ENCODE assay signal across 13 cellular contexts in the genomic region with DNA sequence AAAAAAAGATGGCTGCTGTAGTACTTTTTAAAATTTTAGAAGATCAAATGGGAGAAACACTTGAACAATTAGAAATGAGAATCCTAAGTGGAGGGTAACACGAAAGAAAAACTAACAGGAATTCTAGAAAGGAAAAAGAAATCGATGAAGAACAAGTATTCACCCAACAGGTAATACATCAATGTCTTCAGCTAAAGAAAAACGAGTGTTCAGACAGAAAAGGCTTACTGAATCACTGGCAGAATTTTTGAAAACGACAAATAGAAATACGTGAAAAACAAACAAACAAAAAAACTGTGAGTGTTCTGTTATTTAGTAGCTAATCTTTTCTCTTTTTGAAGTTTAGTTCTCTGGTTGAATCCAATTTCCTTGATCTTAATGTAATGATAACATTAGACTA. TPM values are rescaled to one million over a fixed set of nuclear protein-coding genes. Genes with fewer than 3 reads are reported as not detected.
A peak's percentile ranks its signal among the peaks of the same experiment; 100 is the strongest.
DNase-seq lines count a peak whose midpoint lies in the region; ATAC-seq and TF ChIP-seq lines count a peak whose summit lies in the region.
"Had no signal": no experiment of that assay in that cellular context is flagged by ENCODE, and none has a peak within 500 bp of the region (broad histone marks: within the 10 kb centered on the region; RNA-seq: fewer than 3 reads in every experiment).

No MANE protein-coding gene starts in this region.

- no peaks in the 10 kb centered on the region for H3F3A ChIP-seq in GM23338 (replicated peaks; ENCODE audit: low read depth)

- peaks cover 48% of the 10 kb centered on the region for H3K36me3 Mint-ChIP-seq in GM23338 (ENCODE audit: low read depth)

- peaks cover 46% of the 10 kb centered on the region for H3K4me1 Mint-ChIP-seq in GM23338

- no peak overlapping the region for H2AFZ ChIP-seq in GM23338

- H3K4me3 Mint-ChIP-seq in GM23338, result peak overlapping the region; percentile 65

- H3K27me3 ChIP-seq in BLaER1 treated with 17β-estradiol and CSF1 and Interleukin-3, amounts not matched to agents 10 nM and 100 nM, result no peaks in the 10 kb centered on the region
- H3K27me3 ChIP-seq in GM23338 (ENCODE audit: insufficient read depth) (no peaks in the 10 kb centered on the region), iPS-15b (ENCODE audit: control insufficient read depth, insufficient read depth, low read length) (no peaks in the 10 kb centered on the region)

- H3K9me2 ChIP-seq in GM23338 (ENCODE audit: insufficient read depth), result no peaks in the 10 kb centered on the region

- DNase-seq in GM23338 (ENCODE audit: low spot score) (no peak), SK-N-MC (ENCODE audit: low read depth, low spot score) (no peak), hepatic stellate cell (ENCODE audit: low spot score) (no peak), coronary artery (ENCODE audit: low spot score) (no peak), cerebellar cortex (ENCODE audit: low spot score) (no peak)
- DNase-seq: activated CD8-positive, alpha-beta memory T cell treated with anti-CD3 and anti-CD28 coated beads, Interleukin-2, amount 50 U/mL, for 48 hours; KG1; SW 1271 had no signal

- TF ChIP-seq CTCF in GM23338 (conservative IDR thresholded peaks at IDR 0.05; ENCODE audit: low read depth in 2 of 2), result no peak
- TF ChIP-seq CTCF in coronary artery (IDR thresholded peaks at IDR 0.05), result no peak

- peak overlapping the region; percentile 76 to 96 (median 89); a peak in 21 of 22 replicates for H3K4me2 ChIP-seq in BLaER1 treated with 17β-estradiol and CSF1 and Interleukin-3, amounts not matched to agents 10 nM and 100 nM
- peak overlapping the region; percentile 91 for H3K4me2 ChIP-seq in GM23338

- H3K9ac ChIP-seq in BLaER1 treated with 17β-estradiol and CSF1 and Interleukin-3, amounts not matched to agents 10 nM and 100 nM, result peak overlapping the region in 9 of 11 experiments; percentile 26 to 93 (median 87); a peak in 15 of 22 replicates
- H3K9ac ChIP-seq in SK-N-MC (ENCODE audit: insufficient read length) (peak overlapping the region; percentile 97), iPS-15b (ENCODE audit: low read depth, low read length) (no peak overlapping the region)

- no peaks in the 10 kb centered on the region for H3K9me3 ChIP-seq in BLaER1 treated with 17β-estradiol and CSF1 and Interleukin-3, amounts not matched to agents 10 nM and 100 nM (replicated peaks in 1 of 11)
- H3K9me3 ChIP-seq in SK-N-MC (ENCODE audit: low read depth, low read length) (no peaks in the 10 kb centered on the region), iPS-15b (ENCODE audit: control insufficient read depth, insufficient read depth, low read length) (no peaks in the 10 kb centered on the region)

- peak overlapping the region in 7 of 10 experiments; percentile 72 to 85 (median 77); a peak in 12 of 20 replicates for H3K4me3 ChIP-seq in BLaER1 treated with 17β-estradiol and CSF1 and Interleukin-3, amounts not matched to agents 10 nM and 100 nM
- H3K4me3 ChIP-seq in GM23338, result peak overlapping the region; percentile 93
- peak overlapping the region; percentile 92 for H3K4me3 ChIP-seq in SK-N-MC
- peak overlapping the region; percentile 96 for H3K4me3 ChIP-seq in iPS-15b (ENCODE audit: low read depth, low read length)
- H3K4me3 ChIP-seq in coronary artery, result no peak overlapping the region
- H3K4me3 ChIP-seq: lung had no signal

- H4K20me1 ChIP-seq in BLaER1 treated with 17β-estradiol and CSF1 and Interleukin-3, amounts not matched to agents 10 nM and 100 nM, result peaks cover 0 to 28% (median 15%) of the 10 kb centered on the region in 11 experiments; a peak in 10 of 22 replicates
- H4K20me1 ChIP-seq in GM23338 (replicated peaks; ENCODE audit: insufficient read depth), result peaks cover 30% of the 10 kb centered on the region

- no peaks in the 10 kb centered on the region; the same call in 2 of the 3 replicates for H3K9me3 Mint-ChIP-seq in GM23338

- H3K4me1 ChIP-seq in BLaER1 treated with 17β-estradiol and CSF1 and Interleukin-3, amounts not matched to agents 10 nM and 100 nM, result peaks cover 41 to 63% (median 59%) of the 10 kb centered on the region in 10 experiments
- H3K4me1 ChIP-seq in GM23338 (ENCODE audit: insufficient read depth) (peaks cover 24% of the 10 kb centered on the region), iPS-15b (ENCODE audit: control insufficient read depth, insufficient read depth, low read length) (peaks cover 20% of the 10 kb centered on the region)

- peak overlapping the region in 2 of 11 experiments; percentile 92 to 95; a peak in 2 of 22 replicates for H3K27ac ChIP-seq in BLaER1 treated with 17β-estradiol and CSF1 and Interleukin-3, amounts not matched to agents 10 nM and 100 nM
- H3K27ac ChIP-seq in GM23338 (ENCODE audit: low read depth) (no peak overlapping the region), SK-N-MC (no peak overlapping the region), coronary artery (no peak overlapping the region)

- no peak overlapping the region; the same call in 1 of the 2 replicates for H3K27ac Mint-ChIP-seq in GM23338

- H3K27me3 Mint-ChIP-seq in GM23338 (ENCODE audit: insufficient read depth, low read depth, poor library complexity), result no peaks in the 10 kb centered on the region

- H3K79me2 ChIP-seq in GM23338 (replicated peaks; ENCODE audit: insufficient read depth), result peaks cover 59% of the 10 kb centered on the region

- ATAC-seq in GM23338 (no peak), GM18909 (IDR thresholded peaks at IDR 0.05; ENCODE audit: poor library complexity, unreplicated experiment) (no peak)
- ATAC-seq: sciatic nerve had no signal

- H3K36me3 ChIP-seq in BLaER1 treated with 17β-estradiol and CSF1 and Interleukin-3, amounts not matched to agents 10 nM and 100 nM, result peaks cover 0 to 53% (median 43%) of the 10 kb centered on the region in 11 experiments; a peak in 17 of 22 replicates
- H3K36me3 ChIP-seq in GM23338 (ENCODE audit: insufficient read depth), result peaks cover 26% of the 10 kb centered on the region
- peaks cover 55% of the 10 kb centered on the region for H3K36me3 ChIP-seq in SK-N-MC (ENCODE audit: insufficient read depth, low read length)
- H3K36me3 ChIP-seq in iPS-15b (ENCODE audit: control insufficient read depth, insufficient read depth, low read length), result peaks cover 6% of the 10 kb centered on the region

TF ChIP-seq in GM23338, 12 proteins besides CTCF, POLR2A, EP300 and RAD21 (continues in another document):
- TF ChIP-seq STAT1 (IDR thresholded peaks at IDR 0.05; ENCODE audit: unreplicated experiment) (no peak), ZNF331 (CRISPR knock-in tag; IDR thresholded peaks at IDR 0.05; ENCODE audit: low read depth) (no peak), NANOG (IDR thresholded peaks at IDR 0.05; ENCODE audit: borderline replicate concordance) (no peak), CREB1 (CRISPR knock-in tag; IDR thresholded peaks at IDR 0.05; ENCODE audit: low read depth) (no peak)

RNA-seq across cellular contexts. Expression of a gene that starts 1.8 kb away (rescaled TPM):
- total RNA-seq in GM23338 (2014; rRNA removed; shearing (Covaris generic)), result 73.7 and 80.2 TPM in 2 replicates
- 139 and 140 TPM in 2 replicates for polyA plus RNA-seq in GM23338 (2016; fragmentation: Nextera tagmentation; extraction: Ambion mirVana)
